ENCODE assay signal across 10 cellular contexts in the genomic region with DNA sequence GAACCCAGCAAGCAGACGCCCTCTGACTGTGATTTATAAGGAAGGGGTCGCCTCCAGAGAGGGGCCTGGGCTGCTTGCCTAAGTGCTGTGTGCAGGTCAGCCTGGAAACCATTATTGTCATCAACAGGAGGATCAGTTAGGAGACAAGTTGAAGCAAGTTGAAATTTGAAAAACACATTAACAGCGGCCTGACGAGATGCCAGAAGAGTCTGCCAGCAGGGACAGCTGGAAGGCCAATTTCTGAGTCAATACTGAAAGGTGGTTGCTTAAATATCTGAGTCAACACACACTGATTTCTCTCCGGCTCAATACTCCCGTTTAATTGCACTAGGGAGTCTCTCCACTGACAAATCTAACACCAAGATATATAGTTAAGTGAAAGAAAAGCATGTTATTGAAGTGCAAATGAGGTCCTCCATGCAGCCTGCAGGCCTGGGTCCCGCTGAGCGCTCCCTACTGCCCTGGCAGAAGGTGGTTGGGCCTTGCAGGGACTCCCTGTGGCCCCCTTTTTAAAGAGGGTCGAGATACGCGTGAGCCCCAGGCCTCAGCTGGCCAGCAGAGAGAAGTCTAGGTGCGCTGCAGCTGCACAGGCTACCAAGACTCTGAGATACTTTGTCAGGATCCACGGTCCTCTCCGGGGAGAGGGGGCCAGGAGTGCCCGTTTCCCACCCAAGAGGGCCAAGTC.
A peak's percentile ranks its signal among the peaks of the same experiment; 100 is the strongest.
DNase-seq lines count a peak whose midpoint lies in the region; ATAC-seq and TF ChIP-seq lines count a peak whose summit lies in the region.
"Had no signal": no experiment of that assay in that cellular context is flagged by ENCODE, and none has a peak within 500 bp of the region (broad histone marks: within the 10 kb centered on the region; RNA-seq: fewer than 3 reads in every experiment).

No MANE protein-coding gene starts in this region.

- 75% methylated on average over 15 of the region's 15 CpGs for WGBS in esophagus muscularis mucosa
- 84 to 91% (median 89%) methylated on average over 12 to 15 of the region's 15 CpGs for WGBS in spleen, 5 donors

- no peaks in the 10 kb centered on the region for H3K4me1 Mint-ChIP-seq in chondrocyte (ENCODE audit: low read depth)

- peaks cover 11% of the 10 kb centered on the region for H3K27me3 Mint-ChIP-seq in chondrocyte (ENCODE audit: low read depth)

- no peak overlapping the region for H3K27ac Mint-ChIP-seq in chondrocyte (ENCODE audit: unreplicated experiment)

- no peaks in the 10 kb centered on the region for H3K9me3 ChIP-seq in esophagus muscularis mucosa
- no peaks in the 10 kb centered on the region for H3K9me3 ChIP-seq in spleen
- H3K9me3 ChIP-seq: upper lobe of left lung had no signal

- no peak for TF ChIP-seq EP300 in esophagus muscularis mucosa (IDR thresholded peaks at IDR 0.05)

- DNase-seq in GM04504 (ENCODE audit: low read depth), result peak; percentile 72
- DNase-seq in NCI-H2171 treated with DMSO at 0.1 percent for 48 hours (lab: John Stamatoyannopoulos, UW), result peak; percentile 92
- DNase-seq in esophagus muscularis mucosa (ENCODE audit: extremely low spot score), result peak; percentile 92
- DNase-seq in omental fat pad (ENCODE audit: low spot score), result no peak
- DNase-seq in activated CD4-positive, alpha-beta T cell treated with anti-CD3 and anti-CD28 coated beads, Interleukin-2, amount 50 U/mL, for 1 hour, result no peak
- DNase-seq in chondrocyte (ENCODE audit: low spot score), result no peak
- no peak for DNase-seq in cortex of kidney (lab: John Stamatoyannopoulos, UW)
- DNase-seq in spleen, result no peak

- H3K36me3 ChIP-seq in esophagus muscularis mucosa (no peaks in the 10 kb centered on the region), spleen (no peaks in the 10 kb centered on the region)
- H3K36me3 ChIP-seq: upper lobe of left lung had no signal

- no peaks in the 10 kb centered on the region for H3K36me3 Mint-ChIP-seq in chondrocyte (ENCODE audit: low read depth)

- TF ChIP-seq POLR2A in esophagus muscularis mucosa (IDR thresholded peaks at IDR 0.05; ENCODE audit: low read depth), result no peak
- TF ChIP-seq POLR2A in spleen (IDR thresholded peaks at IDR 0.05), result no peak

- TF ChIP-seq CTCF in esophagus muscularis mucosa (IDR thresholded peaks at IDR 0.05), result no peak
- TF ChIP-seq CTCF in omental fat pad (IDR thresholded peaks at IDR 0.05), result no peak
- TF ChIP-seq CTCF in chondrocyte (IDR thresholded peaks at IDR 0.05), result no peak
- no peak for TF ChIP-seq CTCF in spleen (IDR thresholded peaks at IDR 0.05 in 8 of 11, conservative IDR thresholded peaks at IDR 0.05 in 3 of 11)

- no peak overlapping the region for H3K4me3 Mint-ChIP-seq in chondrocyte (ENCODE audit: unreplicated experiment)

- H3K4me1 ChIP-seq in esophagus muscularis mucosa (peaks cover 0 to 13% (median 7%) of the 10 kb centered on the region in 4 donors), spleen (no peaks in the 10 kb centered on the region)
- H3K4me1 ChIP-seq: upper lobe of left lung had no signal

- H3K27me3 ChIP-seq in esophagus muscularis mucosa, result no peaks in the 10 kb centered on the region
- peaks cover 0 to 6% (median 0%) of the 10 kb centered on the region in 7 donors for H3K27me3 ChIP-seq in spleen (replicated peaks in 1 of 7)
- H3K27me3 ChIP-seq: upper lobe of left lung had no signal

- no peak overlapping the region for H3K27ac ChIP-seq in esophagus muscularis mucosa (replicated peaks in 1 of 4)
- H3K27ac ChIP-seq in spleen, result no peak overlapping the region
- H3K27ac ChIP-seq: upper lobe of left lung had no signal

- no peak overlapping the region for H3K4me3 ChIP-seq in esophagus muscularis mucosa
- no peak overlapping the region for H3K4me3 ChIP-seq in spleen
- H3K4me3 ChIP-seq: lung, upper lobe of left lung had no signal

- intact Hi-C loops in esophagus muscularis mucosa (cut with DNase I), result no loop called here
- intact Hi-C loops in spleen (cut with DNase I; ENCODE audit: low total_unique reads), result no loop called here

- H3K9me3 Mint-ChIP-seq in chondrocyte (ENCODE audit: low read depth), result no peaks in the 10 kb centered on the region

- ATAC-seq in omental fat pad (ENCODE audit: low FRiP score), result peak; percentile 75

Comparison
In these comparisons a context has a peak if more than half of its experiments do, and no peak if none do; other contexts are left out.
1. DNase-seq: peak in GM04504 (single experiment), NCI-H2171 treated with DMSO at 0.1 percent for 48 hours (single experiment) and esophagus muscularis mucosa (single experiment); none in omental fat pad (single experiment), activated CD4-positive, alpha-beta T cell treated with anti-CD3 and anti-CD28 coated beads, Interleukin-2, amount 50 U/mL, for 1 hour (single experiment), chondrocyte (single experiment), cortex of kidney (single experiment) and spleen (single experiment).